In the genomic region with DNA sequence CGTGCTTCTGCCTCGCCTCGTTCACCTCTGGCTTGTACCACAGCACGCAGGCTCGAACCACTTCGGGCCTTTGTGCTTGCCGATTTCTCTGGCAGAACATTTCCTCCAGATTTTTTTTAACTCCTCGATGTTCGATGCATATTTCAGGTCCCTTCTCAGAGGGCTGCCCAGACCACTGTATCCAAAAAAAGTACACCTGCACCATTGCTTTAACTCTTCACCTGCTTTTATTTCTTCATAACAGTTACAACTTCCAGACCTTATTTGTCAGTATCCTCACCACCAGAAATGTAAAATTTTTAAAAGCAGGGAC, we compare ENCODE assay signal across 8 cellular contexts. TPM values are rescaled to one million over a fixed set of nuclear protein-coding genes. Genes with fewer than 3 reads are reported as not detected.
DNase-seq lines count a peak whose midpoint lies in the region; ATAC-seq and TF ChIP-seq lines count a peak whose summit lies in the region.

No MANE protein-coding gene starts in this region.

- H3K9me3 ChIP-seq in thyroid gland: no peaks in the 10 kb centered on the region

- peak overlapping the region; percentile 81 to 99 (median 93) for H3K27ac ChIP-seq in thyroid gland

- WGBS in thyroid gland, 2 donors: 2% methylated on average over 9 of the region's 9 CpGs

- H3K4me1 Mint-ChIP-seq in activated CD8-positive, alpha-beta memory T cell treated with anti-CD3 and anti-CD28 coated beads, Interleukin-2, amount 10 ng/mL, durations not matched to agents 7 days and 5 days: peaks cover 29% of the 10 kb centered on the region
- peaks cover 20% of the 10 kb centered on the region for H3K4me1 Mint-ChIP-seq in activated naive CD8-positive, alpha-beta T cell treated with anti-CD3 and anti-CD28 coated beads for 36 hours

- no peaks in the 10 kb centered on the region for H3K27me3 Mint-ChIP-seq in activated CD8-positive, alpha-beta memory T cell treated with anti-CD3 and anti-CD28 coated beads, Interleukin-2, amount 10 ng/mL, durations not matched to agents 7 days and 5 days
- H3K27me3 Mint-ChIP-seq in activated naive CD8-positive, alpha-beta T cell treated with anti-CD3 and anti-CD28 coated beads for 36 hours: no peaks in the 10 kb centered on the region

- no peak for TF ChIP-seq CTCF in thyroid gland (IDR thresholded peaks at IDR 0.05)
- TF ChIP-seq CTCF in GM13976 (IDR thresholded peaks at IDR 0.05; ENCODE audit: borderline replicate concordance, control extremely low read depth, extremely low read depth, insufficient read depth, missing control alignments): no peak

- H3K4me1 ChIP-seq in thyroid gland: peaks cover 7 to 26% of the 10 kb centered on the region in 2 donors

- intact Hi-C loops in thyroid gland (cut with DNase I): no loop called here

- ATAC-seq in activated CD8-positive, alpha-beta memory T cell treated with anti-CD3 and anti-CD28 coated beads, Interleukin-2, amount 10 ng/mL, durations not matched to agents 7 days and 5 days: no peak
- ATAC-seq in left lobe of liver: peak; percentile 26

- H3K4me3 ChIP-seq in thyroid gland (replicated peaks in 1 of 3): peak overlapping the region in 2 of 3 donors; percentile 45 to 86

- in situ Hi-C loops in GM13976 (cut with MboI; ENCODE audit: low sequenced_read_pairs, unreplicated experiment): loop anchor here (25.0 kb wide), 1 partner anchor 429 kb away; no protein-coding TSS in a partner anchor

- CTCF ChIA-PET in activated CD8-positive, alpha-beta memory T cell treated with anti-CD3 and anti-CD28 coated beads, Interleukin-2, amount 10 ng/mL, durations not matched to agents 7 days and 5 days (lab: Charles Lee): interaction anchor here (0.7 to 1.3 kb wide), 6 partner anchors 9 to 321 kb away, joined by 3 to 8 read pairs (median 3); partner anchors contain the start of gene DNAJB4

- H3K36me3 ChIP-seq in thyroid gland: no peaks in the 10 kb centered on the region

- peak overlapping the region; percentile 91 for H3K27ac Mint-ChIP-seq in activated CD8-positive, alpha-beta memory T cell treated with anti-CD3 and anti-CD28 coated beads, Interleukin-2, amount 10 ng/mL, durations not matched to agents 7 days and 5 days
- H3K27ac Mint-ChIP-seq in activated naive CD8-positive, alpha-beta T cell treated with anti-CD3 and anti-CD28 coated beads for 36 hours: peak overlapping the region; percentile 93

- DNase-seq in activated CD8-positive, alpha-beta memory T cell treated with anti-CD3 and anti-CD28 coated beads, Interleukin-2, amount 10 ng/mL, durations not matched to agents 7 days and 5 days: no peak
- no peak for DNase-seq in activated CD8-positive, alpha-beta memory T cell treated with anti-CD3 and anti-CD28 coated beads, Interleukin-2, amount 50 U/mL, for 4 hours
- DNase-seq in activated naive CD8-positive, alpha-beta T cell treated with anti-CD3 and anti-CD28 coated beads for 36 hours: no peak
- no peak for DNase-seq in left lobe of liver (ENCODE audit: low spot score)
- DNase-seq in thyroid gland: no peak
- DNase-seq in GM13976 (ENCODE audit: low spot score): no peak
- DNase-seq in dedifferentiated amniotic fluid mesenchymal stem cell (ENCODE audit: extremely low spot score): no peak
- DNase-seq in HuH-7 (ENCODE audit: low spot score): no peak

- H3K27me3 ChIP-seq in thyroid gland: no peaks in the 10 kb centered on the region

- H3K4me3 Mint-ChIP-seq in activated CD8-positive, alpha-beta memory T cell treated with anti-CD3 and anti-CD28 coated beads, Interleukin-2, amount 10 ng/mL, durations not matched to agents 7 days and 5 days: peak overlapping the region; percentile 94
- H3K4me3 Mint-ChIP-seq in activated naive CD8-positive, alpha-beta T cell treated with anti-CD3 and anti-CD28 coated beads for 36 hours: peak overlapping the region; percentile 87

- no peak for TF ChIP-seq POLR2A in thyroid gland (IDR thresholded peaks at IDR 0.05)

- H3K36me3 Mint-ChIP-seq in activated CD8-positive, alpha-beta memory T cell treated with anti-CD3 and anti-CD28 coated beads, Interleukin-2, amount 10 ng/mL, durations not matched to agents 7 days and 5 days: peaks cover 5% of the 10 kb centered on the region
- peaks cover 13% of the 10 kb centered on the region for H3K36me3 Mint-ChIP-seq in activated naive CD8-positive, alpha-beta T cell treated with anti-CD3 and anti-CD28 coated beads for 36 hours

- no peaks in the 10 kb centered on the region for H3K9me3 Mint-ChIP-seq in activated CD8-positive, alpha-beta memory T cell treated with anti-CD3 and anti-CD28 coated beads, Interleukin-2, amount 10 ng/mL, durations not matched to agents 7 days and 5 days (ENCODE audit: low read depth)
- no peaks in the 10 kb centered on the region for H3K9me3 Mint-ChIP-seq in activated naive CD8-positive, alpha-beta T cell treated with anti-CD3 and anti-CD28 coated beads for 36 hours

RNA-seq across cellular contexts. Expression of gene ZZZ3, which starts 1.3 kb away (rescaled TPM):
- 10 to 100 TPM; 32.3 to 32.7 TPM for total RNA-seq in activated CD8-positive, alpha-beta memory T cell treated with anti-CD3 and anti-CD28 coated beads, Interleukin-2, amount 10 ng/mL, durations not matched to agents 7 days and 5 days
- total RNA-seq in activated naive CD8-positive, alpha-beta T cell treated with anti-CD3 and anti-CD28 coated beads for 36 hours: 10 to 100 TPM; 48.4 to 48.5 TPM
- total RNA-seq in left lobe of liver (16.5 TPM), thyroid gland (100 to 1,000 TPM; 114 to 178 (median 118) TPM)
